Comparison of ENCODE assay signal across 8 cellular contexts in genomic region chr4:10095296-10095991, GRCh38. TPM values are rescaled to one million over a fixed set of nuclear protein-coding genes. Genes with fewer than 3 reads are reported as not detected.
DNase-seq lines count a peak whose midpoint lies in the region; ATAC-seq and TF ChIP-seq lines count a peak whose summit lies in the region.

No MANE protein-coding gene starts in this region.

- peak overlapping the region; percentile 73 for H2BK5ac ChIP-seq in IMR-90 (ENCODE audit: low read depth, low read length, poor library complexity, severe bottlenecking)

- ATAC-seq in DND-41 (ENCODE audit: insufficient read depth, low read depth), result no peak; the same call in 2 of the 3 replicates
- ATAC-seq in IMR-90 (ENCODE audit: low read depth), result no peak
- no peak for ATAC-seq in HG02938 (IDR thresholded peaks at IDR 0.05; ENCODE audit: unreplicated experiment)

- peaks cover 55% of the 10 kb centered on the region for H3K9me1 ChIP-seq in IMR-90 (ENCODE audit: insufficient read depth, low read length)

- 0 out of 2 replicates have a peak overlapping the region, but pooled peaks have one; percentile 13 for H4K5ac ChIP-seq in IMR-90 (ENCODE audit: low read depth, low read length)

- H3K4me1 ChIP-seq in DND-41 (ENCODE audit: insufficient read depth, low read length) (no peaks in the 10 kb centered on the region), IMR-90 (ENCODE audit: control insufficient read depth, insufficient read depth, low read length) (peaks cover 60% of the 10 kb centered on the region), colonic mucosa (peaks cover 15% of the 10 kb centered on the region), prostate gland (replicated peaks) (no peaks in the 10 kb centered on the region)

- H3K79me2 ChIP-seq in DND-41 (ENCODE audit: insufficient read depth, low read length), result peaks cover 99% of the 10 kb centered on the region

- no peak for TF ChIP-seq RAD21 in IMR-90 (IDR thresholded peaks at IDR 0.05; ENCODE audit: low read length)

- H2BK15ac ChIP-seq in IMR-90 (ENCODE audit: low read depth, low read length), result peak overlapping the region; percentile 15; the same call in 1 of the 3 replicates

- H3K18ac ChIP-seq in IMR-90 (ENCODE audit: low read depth, low read length), result 0 out of 2 replicates have a peak overlapping the region, but pooled peaks have one; percentile 34

- TF ChIP-seq CTCF in DND-41 (IDR thresholded peaks at IDR 0.05; ENCODE audit: borderline replicate concordance, extremely low read depth, low read length, poor library complexity, severe bottlenecking) (no peak), IMR-90 (conservative IDR thresholded peaks at IDR 0.05; ENCODE audit: low read depth, low read length) (no peak), colonic mucosa (IDR thresholded peaks at IDR 0.05) (no peak), prostate gland (IDR thresholded peaks at IDR 0.05) (no peak), GM13977 (IDR thresholded peaks at IDR 0.05; ENCODE audit: extremely low read depth, insufficient read depth, missing control alignments) (no peak)

- H3K36me3 ChIP-seq in DND-41 (ENCODE audit: insufficient read depth, low read length) (peaks cover 100% of the 10 kb centered on the region), IMR-90 (ENCODE audit: control insufficient read depth, insufficient read depth, low read length) (peaks cover 92% of the 10 kb centered on the region), colonic mucosa (peaks cover 27% of the 10 kb centered on the region), prostate gland (peaks cover 0 to 28% of the 10 kb centered on the region in 2 donors)

- peak overlapping the region; percentile 10; the same call in 1 of the 2 replicates for H2BK20ac ChIP-seq in IMR-90 (ENCODE audit: low read depth, low read length)

- H2AFZ ChIP-seq in DND-41 (ENCODE audit: low read depth, low read length) (no peak overlapping the region), IMR-90 (replicated peaks; ENCODE audit: low read length, poor library complexity) (peak overlapping the region; percentile 16)

- H4K20me1 ChIP-seq in DND-41 (ENCODE audit: insufficient read depth, low read length) (peaks cover 98% of the 10 kb centered on the region), IMR-90 (ENCODE audit: insufficient read depth, low read length) (peaks cover 100% of the 10 kb centered on the region)

- CTCF ChIA-PET in IMR-90 (lab: Yijun Ruan, JAX), result no interaction called here

- H3K27me3 ChIP-seq in DND-41 (ENCODE audit: insufficient read depth, low read length, poor library complexity) (no peaks in the 10 kb centered on the region), IMR-90 (ENCODE audit: control insufficient read depth, insufficient read depth, low read length) (no peaks in the 10 kb centered on the region), colonic mucosa (no peaks in the 10 kb centered on the region), prostate gland (replicated peaks; ENCODE audit: insufficient read depth) (no peaks in the 10 kb centered on the region)

- H3K79me1 ChIP-seq in IMR-90 (ENCODE audit: low read depth in 1 of 2, low read length in 2 of 2), result peaks cover 22 to 93% of the 10 kb centered on the region in 2 experiments

- peak overlapping the region; percentile 85 for H3K4ac ChIP-seq in IMR-90 (ENCODE audit: low read depth, low read length)

- no peaks in the 10 kb centered on the region for H3K9me3 ChIP-seq in DND-41 (ENCODE audit: insufficient read depth, low read length, severe bottlenecking)
- H3K9me3 ChIP-seq in IMR-90 (ENCODE audit: control insufficient read depth, insufficient read depth, low read length), result no peaks in the 10 kb centered on the region
- H3K9me3 ChIP-seq in colonic mucosa, result no peaks in the 10 kb centered on the region
- no peaks in the 10 kb centered on the region for H3K9me3 ChIP-seq in prostate gland

- peak overlapping the region; percentile 68; the same call in 1 of the 2 replicates for H3K23ac ChIP-seq in IMR-90 (ENCODE audit: low read depth, low read length)

- H4K8ac ChIP-seq in IMR-90 (ENCODE audit: low read depth in 2 of 2, low read length in 2 of 2), result peak overlapping the region; percentile 14 to 72; a peak in 3 of 4 replicates

- H3K4me3 ChIP-seq in DND-41 (ENCODE audit: low read depth in 1 of 2, low read length in 2 of 2), result no peak overlapping the region
- H3K4me3 ChIP-seq in IMR-90 (ENCODE audit: insufficient read depth, low read depth, low read length), result no peak overlapping the region
- H3K4me3 ChIP-seq in colonic mucosa, result no peak overlapping the region
- H3K4me3 ChIP-seq in prostate gland, result no peak overlapping the region

- peak overlapping the region; percentile 76 for H2AK5ac ChIP-seq in IMR-90 (ENCODE audit: low read depth, low read length)

- BruUV-seq in IMR-90 (replicated peaks; lab: Mats Ljungman, UMichigan), result no TSS peak

- H3K56ac ChIP-seq in IMR-90 (ENCODE audit: extremely low read depth, insufficient read depth, low read length), result 0 out of 2 replicates have a peak overlapping the region, but pooled peaks have one; percentile 16

- peak overlapping the region; percentile 60 for H4K91ac ChIP-seq in IMR-90 (ENCODE audit: insufficient read depth, low read depth, low read length)

- intact Hi-C loops in IMR-90 (cut with micrococcal nuclease) (loop anchor here (2.0 to 5.0 kb wide), 2 partner anchors 19 to 48 kb away; no protein-coding TSS in a partner anchor), colonic mucosa (cut with DNase I) (no loop called here), prostate gland (cut with DNase I) (no loop called here)

- peak overlapping the region; percentile 50 for H2BK120ac ChIP-seq in IMR-90 (ENCODE audit: low read depth, low read length)

- TF ChIP-seq POLR2A in IMR-90 (IDR thresholded peaks at IDR 0.05; ENCODE audit: low read depth, low read length) (no peak), prostate gland (IDR thresholded peaks at IDR 0.05) (no peak)

- H3K9ac ChIP-seq in DND-41 (ENCODE audit: low read depth, low read length), result no peak overlapping the region
- H3K9ac ChIP-seq in IMR-90 (ENCODE audit: low read depth, low read length), result peak overlapping the region; percentile 32
- H3K9ac ChIP-seq in colonic mucosa (ENCODE audit: low read depth in 2 of 2, low read length in 2 of 2), result peak overlapping the region in 1 of 2 donors; percentile 16

- peak overlapping the region; percentile 8 for H3K14ac ChIP-seq in IMR-90 (replicated peaks; ENCODE audit: low read depth, low read length)

- H2AK9ac ChIP-seq in IMR-90 (replicated peaks; ENCODE audit: low read depth, low read length, poor library complexity), result peak overlapping the region; percentile 84

- WGBS in IMR-90 (ENCODE audit: extremely low coverage in 2 of 2, insufficient read length in 1 of 2), 2 experiments, result 73% methylated on average over 2 of the region's 13 CpGs; no CpG with 5 or more reads in 1 of the 2 experiments
- 74% methylated on average over 13 of the region's 13 CpGs for WGBS in prostate gland

- dilution Hi-C loops in IMR-90 (cut with HindIII; ENCODE audit: low sequenced_read_pairs, unreplicated experiment), result no loop called here

- POLR2A ChIA-PET in IMR-90 (lab: Charles Lee; ENCODE audit: unreplicated experiment), result interaction anchor here (1.7 kb wide), 1 partner anchor 22 kb away, joined by 5 read pairs; the partner anchor contains the start of gene WDR1

- H3K4me2 ChIP-seq in DND-41 (ENCODE audit: insufficient read depth, low read length), result no peak overlapping the region
- peak overlapping the region; percentile 5; the same call in 1 of the 2 replicates for H3K4me2 ChIP-seq in IMR-90 (ENCODE audit: low read depth, low read length)

- H3K27ac ChIP-seq in DND-41 (ENCODE audit: low read length) (0 out of 2 replicates have a peak overlapping the region, but pooled peaks have one; percentile 15), IMR-90 (ENCODE audit: insufficient read depth, low read length) (peak overlapping the region; percentile 83), colonic mucosa (peak overlapping the region; percentile 53), prostate gland (peak overlapping the region; percentile 40 to 58)

- in situ Hi-C loops in IMR-90 (cut with MboI; ENCODE audit: low sequenced_read_pairs), result loop anchor here (25.0 kb wide), 2 partner anchors 92 to 1658 kb away; partner anchors contain the start of genes ACOX3 and TRMT44
- in situ Hi-C loops in GM13977 (cut with MboI; ENCODE audit: low pct_unique_long_range_greater_than_20kb, low sequenced_read_pairs, unreplicated experiment), result no loop called here

- DNase-seq in DND-41 (no peak), IMR-90 (no peak), colonic mucosa (no peak), prostate gland (ENCODE audit: low spot score) (no peak), iPS-NIHi7 (ENCODE audit: extremely low spot score) (no peak), retina (no peak), GM13977 (ENCODE audit: low spot score) (no peak)

TF ChIP-seq in IMR-90, 13 proteins besides CTCF, POLR2A, EP300 and RAD21 (continues in another document):
- TF ChIP-seq MAZ (IDR thresholded peaks at IDR 0.05; ENCODE audit: borderline replicate concordance, low read depth, low read length) (no peak), RFX5 (IDR thresholded peaks at IDR 0.05; ENCODE audit: low read depth, low read length) (no peak), CHD1 (IDR thresholded peaks at IDR 0.05; ENCODE audit: low read depth, low read length) (no peak), MXI1 (IDR thresholded peaks at IDR 0.05; ENCODE audit: borderline replicate concordance, low read depth, low read length) (no peak), BHLHE40 (IDR thresholded peaks at IDR 0.05; ENCODE audit: low read depth, low read length) (no peak), CEBPB (IDR thresholded peaks at IDR 0.05; ENCODE audit: low read depth, low read length) (no peak), NFE2L2 (IDR thresholded peaks at IDR 0.05; ENCODE audit: low read depth, low read length) (no peak), RCOR1 (IDR thresholded peaks at IDR 0.05; ENCODE audit: insufficient replicate concordance, low read length) (no peak), FOS (IDR thresholded peaks at IDR 0.05; ENCODE audit: low read depth, low read length) (no peak), SMC3 (IDR thresholded peaks at IDR 0.05; ENCODE audit: low read depth, low read length) (no peak)
- TF ChIP-seq, protein P1, sequence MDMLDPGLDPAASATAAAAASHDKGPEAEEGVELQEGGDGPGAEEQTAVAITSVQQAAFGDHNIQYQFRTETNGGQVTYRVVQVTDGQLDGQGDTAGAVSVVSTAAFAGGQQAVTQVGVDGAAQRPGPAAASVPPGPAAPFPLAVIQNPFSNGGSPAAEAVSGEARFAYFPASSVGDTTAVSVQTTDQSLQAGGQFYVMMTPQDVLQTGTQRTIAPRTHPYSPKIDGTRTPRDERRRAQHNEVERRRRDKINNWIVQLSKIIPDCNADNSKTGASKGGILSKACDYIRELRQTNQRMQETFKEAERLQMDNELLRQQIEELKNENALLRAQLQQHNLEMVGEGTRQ (IDR thresholded peaks at IDR 0.05; ENCODE audit: low read depth, low read length), result no peak

RNA-seq across cellular contexts. Expression of gene WDR1, which starts 21.2 kb away (rescaled TPM):
- 782 and 992 TPM in 2 replicates for total RNA-seq in IMR-90 (2012; rRNA removed)
- 725 and 739 TPM in 2 replicates for polyA plus RNA-seq in IMR-90 (2012; rRNA removed)
- polyA plus RNA-seq in IMR-90 (2012; cell fraction: cytosol; rRNA removed), result 709 and 1,014 TPM in 2 replicates
- polyA plus RNA-seq in IMR-90 (2012; cell fraction: nucleus; rRNA removed; ENCODE audit: low replicate concordance), result 487 and 886 TPM in 2 replicates
- total RNA-seq in colonic mucosa, result 100 to 1,000 TPM; 437 to 476 TPM
- total RNA-seq in prostate gland, result 100 to 1,000 TPM; 127 to 171 TPM

Comparison
In these comparisons a context has a peak if more than half of its experiments do, and no peak if none do; other contexts are left out.
1. H3K27ac ChIP-seq: peak in every context shown above with its lines; median percentile 83 in IMR-90; 53 in colonic mucosa; 49 in prostate gland; 15 in DND-41.